Comparison of ENCODE assay signal across 1 cellular context in the genomic region with DNA sequence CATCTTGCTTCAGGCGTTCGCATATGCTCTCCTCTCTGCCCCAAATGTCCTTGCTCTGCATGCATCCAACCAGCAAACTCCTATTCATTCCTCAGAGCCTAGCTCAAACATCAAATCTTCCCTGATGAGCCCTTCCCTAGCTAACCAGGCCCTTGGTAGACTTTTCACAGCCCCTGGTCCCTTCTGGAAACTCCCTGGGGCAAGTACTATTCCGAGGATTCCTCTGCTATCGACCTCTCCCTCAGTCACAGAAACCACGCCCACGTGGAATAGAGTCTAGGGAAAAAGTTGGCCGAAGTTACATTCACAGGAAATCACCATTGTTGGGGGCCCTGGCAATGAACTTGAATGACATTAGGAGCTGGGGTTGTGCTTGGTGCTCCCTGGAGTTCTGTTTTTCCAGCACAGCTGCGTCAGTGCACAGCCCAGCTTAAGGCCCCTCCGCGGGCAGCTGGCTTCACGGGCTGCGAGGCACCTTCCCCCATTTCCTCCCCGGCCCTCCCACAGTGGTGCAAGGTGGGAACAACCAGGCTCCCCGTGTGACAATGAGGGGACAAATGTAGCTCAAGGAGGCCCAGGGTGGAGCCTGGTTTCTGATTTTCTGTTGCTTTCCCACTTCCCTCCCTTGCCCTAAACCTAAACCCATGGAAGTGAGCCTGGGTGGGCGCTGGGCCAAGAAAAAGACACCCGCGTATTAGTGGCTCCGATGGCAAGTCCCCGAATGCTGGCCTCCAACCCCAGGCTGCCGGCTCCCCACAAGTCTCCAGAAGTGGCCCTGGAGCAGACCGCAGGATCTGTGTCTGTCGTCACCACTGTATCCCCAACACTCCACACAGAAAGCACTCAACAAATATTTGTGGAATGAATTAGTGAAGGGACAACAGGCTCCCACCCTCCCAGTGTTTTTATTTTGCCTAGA.
TF ChIP-seq lines count a peak whose summit lies in the region.

No MANE protein-coding gene starts in this region.

TF ChIP-seq in HepG2, 621 proteins besides CTCF, POLR2A, EP300 and RAD21 (continued from another document and continues in another):
- TF ChIP-seq ZC3H4 (CRISPR knock-in tag; IDR thresholded peaks at IDR 0.05; ENCODE audit: borderline replicate concordance) (no peak), MTF2 (CRISPR knock-in tag; IDR thresholded peaks at IDR 0.05; ENCODE audit: borderline replicate concordance) (no peak), SNAI1 (CRISPR knock-in tag; IDR thresholded peaks at IDR 0.05; ENCODE audit: borderline replicate concordance) (peak; percentile 33; the same call in 1 of the 2 replicates), ZNF562 (CRISPR knock-in tag; IDR thresholded peaks at IDR 0.05; ENCODE audit: borderline replicate concordance) (no peak), HNF4G (IDR thresholded peaks at IDR 0.05; ENCODE audit: borderline replicate concordance, low read depth, low read length) (no peak), HNF4G (CRISPR knock-in tag; IDR thresholded peaks at IDR 0.05; ENCODE audit: borderline replicate concordance, low read depth) (no peak), ZNF7 (CRISPR knock-in tag; IDR thresholded peaks at IDR 0.05) (no peak), MEIS1 (CRISPR knock-in tag; IDR thresholded peaks at IDR 0.05; ENCODE audit: borderline replicate concordance) (no peak), ZNF569 (CRISPR knock-in tag; IDR thresholded peaks at IDR 0.05; ENCODE audit: borderline replicate concordance) (no peak), RARA (CRISPR knock-in tag; IDR thresholded peaks at IDR 0.05) (peak; percentile 71), ZNF709 (CRISPR knock-in tag; IDR thresholded peaks at IDR 0.05) (no peak), ZNF607 (CRISPR knock-in tag; IDR thresholded peaks at IDR 0.05; ENCODE audit: borderline replicate concordance) (no peak), ZNF292 (CRISPR knock-in tag; IDR thresholded peaks at IDR 0.05; ENCODE audit: borderline replicate concordance, low read depth) (no peak), SRY (CRISPR knock-in tag; IDR thresholded peaks at IDR 0.05) (no peak), ZSCAN22 (CRISPR knock-in tag; IDR thresholded peaks at IDR 0.05) (no peak), ZNF878 (CRISPR knock-in tag; IDR thresholded peaks at IDR 0.05) (no peak), ZNF589 (CRISPR knock-in tag; conservative IDR thresholded peaks at IDR 0.05) (no peak), RORA (CRISPR knock-in tag; IDR thresholded peaks at IDR 0.05) (no peak), ZNF543 (CRISPR knock-in tag; IDR thresholded peaks at IDR 0.05) (0 out of 2 replicates have a peak, but pooled peaks have one; percentile 38), ZFX (CRISPR knock-in tag; IDR thresholded peaks at IDR 0.05; ENCODE audit: low read depth) (peak; percentile 35), SAP130 (CRISPR knock-in tag; IDR thresholded peaks at IDR 0.05; ENCODE audit: low read depth) (peak; percentile 28; the same call in 1 of the 2 replicates), ELF3 (CRISPR knock-in tag; IDR thresholded peaks at IDR 0.05) (0 out of 2 replicates have a peak, but pooled peaks have one; percentile 22), ZNF343 (CRISPR knock-in tag; IDR thresholded peaks at IDR 0.05) (0 out of 2 replicates have a peak, but pooled peaks have one; percentile 14), ZNF232 (CRISPR knock-in tag; IDR thresholded peaks at IDR 0.05; ENCODE audit: borderline replicate concordance) (no peak), JARID2 (CRISPR knock-in tag; IDR thresholded peaks at IDR 0.05; ENCODE audit: insufficient replicate concordance) (no peak), ZNF17 (CRISPR knock-in tag; IDR thresholded peaks at IDR 0.05) (no peak), KLF15 (CRISPR knock-in tag; IDR thresholded peaks at IDR 0.05; ENCODE audit: borderline replicate concordance) (no peak), CEBPG (CRISPR knock-in tag; IDR thresholded peaks at IDR 0.05) (no peak), ZNF674 (CRISPR knock-in tag; IDR thresholded peaks at IDR 0.05; ENCODE audit: low read depth) (no peak), ZNF264 (CRISPR knock-in tag; IDR thresholded peaks at IDR 0.05) (no peak)
- TF ChIP-seq, protein P1, sequence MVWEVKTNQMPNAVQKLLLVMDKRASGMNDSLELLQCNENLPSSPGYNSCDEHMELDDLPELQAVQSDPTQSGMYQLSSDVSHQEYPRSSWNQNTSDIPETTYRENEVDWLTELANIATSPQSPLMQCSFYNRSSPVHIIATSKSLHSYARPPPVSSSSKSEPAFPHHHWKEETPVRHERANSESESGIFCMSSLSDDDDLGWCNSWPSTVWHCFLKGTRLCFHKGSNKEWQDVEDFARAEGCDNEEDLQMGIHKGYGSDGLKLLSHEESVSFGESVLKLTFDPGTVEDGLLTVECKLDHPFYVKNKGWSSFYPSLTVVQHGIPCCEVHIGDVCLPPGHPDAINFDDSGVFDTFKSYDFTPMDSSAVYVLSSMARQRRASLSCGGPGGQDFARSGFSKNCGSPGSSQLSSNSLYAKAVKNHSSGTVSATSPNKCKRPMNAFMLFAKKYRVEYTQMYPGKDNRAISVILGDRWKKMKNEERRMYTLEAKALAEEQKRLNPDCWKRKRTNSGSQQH (CRISPR knock-in tag; IDR thresholded peaks at IDR 0.05; ENCODE audit: low read depth) = no peak
- TF ChIP-seq, protein P2, sequence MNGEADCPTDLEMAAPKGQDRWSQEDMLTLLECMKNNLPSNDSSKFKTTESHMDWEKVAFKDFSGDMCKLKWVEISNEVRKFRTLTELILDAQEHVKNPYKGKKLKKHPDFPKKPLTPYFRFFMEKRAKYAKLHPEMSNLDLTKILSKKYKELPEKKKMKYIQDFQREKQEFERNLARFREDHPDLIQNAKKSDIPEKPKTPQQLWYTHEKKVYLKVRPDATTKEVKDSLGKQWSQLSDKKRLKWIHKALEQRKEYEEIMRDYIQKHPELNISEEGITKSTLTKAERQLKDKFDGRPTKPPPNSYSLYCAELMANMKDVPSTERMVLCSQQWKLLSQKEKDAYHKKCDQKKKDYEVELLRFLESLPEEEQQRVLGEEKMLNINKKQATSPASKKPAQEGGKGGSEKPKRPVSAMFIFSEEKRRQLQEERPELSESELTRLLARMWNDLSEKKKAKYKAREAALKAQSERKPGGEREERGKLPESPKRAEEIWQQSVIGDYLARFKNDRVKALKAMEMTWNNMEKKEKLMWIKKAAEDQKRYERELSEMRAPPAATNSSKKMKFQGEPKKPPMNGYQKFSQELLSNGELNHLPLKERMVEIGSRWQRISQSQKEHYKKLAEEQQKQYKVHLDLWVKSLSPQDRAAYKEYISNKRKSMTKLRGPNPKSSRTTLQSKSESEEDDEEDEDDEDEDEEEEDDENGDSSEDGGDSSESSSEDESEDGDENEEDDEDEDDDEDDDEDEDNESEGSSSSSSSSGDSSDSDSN (CRISPR knock-in tag; IDR thresholded peaks at IDR 0.05) = peak; percentile 18; the same call in 1 of the 2 replicates
- TF ChIP-seq, protein P3, sequence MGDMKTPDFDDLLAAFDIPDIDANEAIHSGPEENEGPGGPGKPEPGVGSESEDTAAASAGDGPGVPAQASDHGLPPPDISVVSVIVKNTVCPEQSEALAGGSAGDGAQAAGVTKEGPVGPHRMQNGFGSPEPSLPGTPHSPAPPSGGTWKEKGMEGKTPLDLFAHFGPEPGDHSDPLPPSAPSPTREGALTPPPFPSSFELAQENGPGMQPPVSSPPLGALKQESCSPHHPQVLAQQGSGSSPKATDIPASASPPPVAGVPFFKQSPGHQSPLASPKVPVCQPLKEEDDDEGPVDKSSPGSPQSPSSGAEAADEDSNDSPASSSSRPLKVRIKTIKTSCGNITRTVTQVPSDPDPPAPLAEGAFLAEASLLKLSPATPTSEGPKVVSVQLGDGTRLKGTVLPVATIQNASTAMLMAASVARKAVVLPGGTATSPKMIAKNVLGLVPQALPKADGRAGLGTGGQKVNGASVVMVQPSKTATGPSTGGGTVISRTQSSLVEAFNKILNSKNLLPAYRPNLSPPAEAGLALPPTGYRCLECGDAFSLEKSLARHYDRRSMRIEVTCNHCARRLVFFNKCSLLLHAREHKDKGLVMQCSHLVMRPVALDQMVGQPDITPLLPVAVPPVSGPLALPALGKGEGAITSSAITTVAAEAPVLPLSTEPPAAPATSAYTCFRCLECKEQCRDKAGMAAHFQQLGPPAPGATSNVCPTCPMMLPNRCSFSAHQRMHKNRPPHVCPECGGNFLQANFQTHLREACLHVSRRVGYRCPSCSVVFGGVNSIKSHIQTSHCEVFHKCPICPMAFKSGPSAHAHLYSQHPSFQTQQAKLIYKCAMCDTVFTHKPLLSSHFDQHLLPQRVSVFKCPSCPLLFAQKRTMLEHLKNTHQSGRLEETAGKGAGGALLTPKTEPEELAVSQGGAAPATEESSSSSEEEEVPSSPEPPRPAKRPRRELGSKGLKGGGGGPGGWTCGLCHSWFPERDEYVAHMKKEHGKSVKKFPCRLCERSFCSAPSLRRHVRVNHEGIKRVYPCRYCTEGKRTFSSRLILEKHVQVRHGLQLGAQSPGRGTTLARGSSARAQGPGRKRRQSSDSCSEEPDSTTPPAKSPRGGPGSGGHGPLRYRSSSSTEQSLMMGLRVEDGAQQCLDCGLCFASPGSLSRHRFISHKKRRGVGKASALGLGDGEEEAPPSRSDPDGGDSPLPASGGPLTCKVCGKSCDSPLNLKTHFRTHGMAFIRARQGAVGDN (CRISPR knock-in tag; IDR thresholded peaks at IDR 0.05) = peak; percentile 49
- TF ChIP-seq, protein P4, sequence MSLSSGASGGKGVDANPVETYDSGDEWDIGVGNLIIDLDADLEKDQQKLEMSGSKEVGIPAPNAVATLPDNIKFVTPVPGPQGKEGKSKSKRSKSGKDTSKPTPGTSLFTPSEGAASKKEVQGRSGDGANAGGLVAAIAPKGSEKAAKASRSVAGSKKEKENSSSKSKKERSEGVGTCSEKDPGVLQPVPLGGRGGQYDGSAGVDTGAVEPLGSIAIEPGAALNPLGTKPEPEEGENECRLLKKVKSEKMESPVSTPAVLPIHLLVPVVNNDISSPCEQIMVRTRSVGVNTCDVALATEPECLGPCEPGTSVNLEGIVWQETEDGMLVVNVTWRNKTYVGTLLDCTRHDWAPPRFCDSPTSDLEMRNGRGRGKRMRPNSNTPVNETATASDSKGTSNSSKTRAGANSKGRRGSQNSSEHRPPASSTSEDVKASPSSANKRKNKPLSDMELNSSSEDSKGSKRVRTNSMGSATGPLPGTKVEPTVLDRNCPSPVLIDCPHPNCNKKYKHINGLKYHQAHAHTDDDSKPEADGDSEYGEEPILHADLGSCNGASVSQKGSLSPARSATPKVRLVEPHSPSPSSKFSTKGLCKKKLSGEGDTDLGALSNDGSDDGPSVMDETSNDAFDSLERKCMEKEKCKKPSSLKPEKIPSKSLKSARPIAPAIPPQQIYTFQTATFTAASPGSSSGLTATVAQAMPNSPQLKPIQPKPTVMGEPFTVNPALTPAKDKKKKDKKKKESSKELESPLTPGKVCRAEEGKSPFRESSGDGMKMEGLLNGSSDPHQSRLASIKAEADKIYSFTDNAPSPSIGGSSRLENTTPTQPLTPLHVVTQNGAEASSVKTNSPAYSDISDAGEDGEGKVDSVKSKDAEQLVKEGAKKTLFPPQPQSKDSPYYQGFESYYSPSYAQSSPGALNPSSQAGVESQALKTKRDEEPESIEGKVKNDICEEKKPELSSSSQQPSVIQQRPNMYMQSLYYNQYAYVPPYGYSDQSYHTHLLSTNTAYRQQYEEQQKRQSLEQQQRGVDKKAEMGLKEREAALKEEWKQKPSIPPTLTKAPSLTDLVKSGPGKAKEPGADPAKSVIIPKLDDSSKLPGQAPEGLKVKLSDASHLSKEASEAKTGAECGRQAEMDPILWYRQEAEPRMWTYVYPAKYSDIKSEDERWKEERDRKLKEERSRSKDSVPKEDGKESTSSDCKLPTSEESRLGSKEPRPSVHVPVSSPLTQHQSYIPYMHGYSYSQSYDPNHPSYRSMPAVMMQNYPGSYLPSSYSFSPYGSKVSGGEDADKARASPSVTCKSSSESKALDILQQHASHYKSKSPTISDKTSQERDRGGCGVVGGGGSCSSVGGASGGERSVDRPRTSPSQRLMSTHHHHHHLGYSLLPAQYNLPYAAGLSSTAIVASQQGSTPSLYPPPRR (CRISPR knock-in tag; IDR thresholded peaks at IDR 0.05; ENCODE audit: borderline replicate concordance) = no peak
- TF ChIP-seq, protein P5, sequence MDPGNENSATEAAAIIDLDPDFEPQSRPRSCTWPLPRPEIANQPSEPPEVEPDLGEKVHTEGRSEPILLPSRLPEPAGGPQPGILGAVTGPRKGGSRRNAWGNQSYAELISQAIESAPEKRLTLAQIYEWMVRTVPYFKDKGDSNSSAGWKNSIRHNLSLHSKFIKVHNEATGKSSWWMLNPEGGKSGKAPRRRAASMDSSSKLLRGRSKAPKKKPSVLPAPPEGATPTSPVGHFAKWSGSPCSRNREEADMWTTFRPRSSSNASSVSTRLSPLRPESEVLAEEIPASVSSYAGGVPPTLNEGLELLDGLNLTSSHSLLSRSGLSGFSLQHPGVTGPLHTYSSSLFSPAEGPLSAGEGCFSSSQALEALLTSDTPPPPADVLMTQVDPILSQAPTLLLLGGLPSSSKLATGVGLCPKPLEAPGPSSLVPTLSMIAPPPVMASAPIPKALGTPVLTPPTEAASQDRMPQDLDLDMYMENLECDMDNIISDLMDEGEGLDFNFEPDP (CRISPR knock-in tag; conservative IDR thresholded peaks at IDR 0.05) = no peak
- TF ChIP-seq, protein P6, sequence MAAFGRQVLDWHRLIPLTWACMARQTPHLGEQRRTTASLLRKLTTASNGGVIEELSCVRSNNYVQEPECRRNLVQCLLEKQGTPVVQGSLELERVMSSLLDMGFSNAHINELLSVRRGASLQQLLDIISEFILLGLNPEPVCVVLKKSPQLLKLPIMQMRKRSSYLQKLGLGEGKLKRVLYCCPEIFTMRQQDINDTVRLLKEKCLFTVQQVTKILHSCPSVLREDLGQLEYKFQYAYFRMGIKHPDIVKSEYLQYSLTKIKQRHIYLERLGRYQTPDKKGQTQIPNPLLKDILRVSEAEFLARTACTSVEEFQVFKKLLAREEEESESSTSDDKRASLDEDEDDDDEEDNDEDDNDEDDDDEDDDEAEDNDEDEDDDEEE (CRISPR knock-in tag; IDR thresholded peaks at IDR 0.05) = no peak
- TF ChIP-seq, protein P7, sequence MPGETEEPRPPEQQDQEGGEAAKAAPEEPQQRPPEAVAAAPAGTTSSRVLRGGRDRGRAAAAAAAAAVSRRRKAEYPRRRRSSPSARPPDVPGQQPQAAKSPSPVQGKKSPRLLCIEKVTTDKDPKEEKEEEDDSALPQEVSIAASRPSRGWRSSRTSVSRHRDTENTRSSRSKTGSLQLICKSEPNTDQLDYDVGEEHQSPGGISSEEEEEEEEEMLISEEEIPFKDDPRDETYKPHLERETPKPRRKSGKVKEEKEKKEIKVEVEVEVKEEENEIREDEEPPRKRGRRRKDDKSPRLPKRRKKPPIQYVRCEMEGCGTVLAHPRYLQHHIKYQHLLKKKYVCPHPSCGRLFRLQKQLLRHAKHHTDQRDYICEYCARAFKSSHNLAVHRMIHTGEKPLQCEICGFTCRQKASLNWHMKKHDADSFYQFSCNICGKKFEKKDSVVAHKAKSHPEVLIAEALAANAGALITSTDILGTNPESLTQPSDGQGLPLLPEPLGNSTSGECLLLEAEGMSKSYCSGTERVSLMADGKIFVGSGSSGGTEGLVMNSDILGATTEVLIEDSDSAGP (CRISPR knock-in tag; IDR thresholded peaks at IDR 0.05; ENCODE audit: borderline replicate concordance) = no peak
- TF ChIP-seq, protein P8, sequence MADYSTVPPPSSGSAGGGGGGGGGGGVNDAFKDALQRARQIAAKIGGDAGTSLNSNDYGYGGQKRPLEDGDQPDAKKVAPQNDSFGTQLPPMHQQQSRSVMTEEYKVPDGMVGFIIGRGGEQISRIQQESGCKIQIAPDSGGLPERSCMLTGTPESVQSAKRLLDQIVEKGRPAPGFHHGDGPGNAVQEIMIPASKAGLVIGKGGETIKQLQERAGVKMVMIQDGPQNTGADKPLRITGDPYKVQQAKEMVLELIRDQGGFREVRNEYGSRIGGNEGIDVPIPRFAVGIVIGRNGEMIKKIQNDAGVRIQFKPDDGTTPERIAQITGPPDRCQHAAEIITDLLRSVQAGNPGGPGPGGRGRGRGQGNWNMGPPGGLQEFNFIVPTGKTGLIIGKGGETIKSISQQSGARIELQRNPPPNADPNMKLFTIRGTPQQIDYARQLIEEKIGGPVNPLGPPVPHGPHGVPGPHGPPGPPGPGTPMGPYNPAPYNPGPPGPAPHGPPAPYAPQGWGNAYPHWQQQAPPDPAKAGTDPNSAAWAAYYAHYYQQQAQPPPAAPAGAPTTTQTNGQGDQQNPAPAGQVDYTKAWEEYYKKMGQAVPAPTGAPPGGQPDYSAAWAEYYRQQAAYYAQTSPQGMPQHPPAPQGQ (CRISPR knock-in tag; IDR thresholded peaks at IDR 0.05; ENCODE audit: borderline replicate concordance) = no peak
